ENCODE assay signal across 9 cellular contexts in the genomic region with DNA sequence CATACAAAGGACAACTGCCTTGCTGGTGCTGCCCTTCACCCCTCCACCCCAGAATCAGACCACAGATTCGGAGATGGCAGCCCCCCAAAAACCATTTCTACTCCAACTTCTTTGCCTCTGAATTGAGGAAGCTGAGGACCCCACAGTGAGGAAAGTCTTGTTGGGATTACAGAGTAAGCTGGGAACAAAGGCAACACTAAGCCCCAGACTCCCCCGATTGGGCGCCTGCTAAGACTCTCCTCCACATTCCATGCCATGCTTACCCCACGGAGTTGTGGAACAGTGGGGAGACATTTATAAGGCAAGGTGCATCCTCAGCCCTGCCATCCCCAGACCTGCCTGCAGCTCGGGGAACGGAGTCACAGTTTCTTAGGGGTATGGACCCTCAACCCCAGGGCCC. TPM values are rescaled to one million over a fixed set of nuclear protein-coding genes. Genes with fewer than 3 reads are reported as not detected.
DNase-seq lines count a peak whose midpoint lies in the region; ATAC-seq and TF ChIP-seq lines count a peak whose summit lies in the region.
"Had no signal": no experiment of that assay in that cellular context is flagged by ENCODE, and none has a peak within 500 bp of the region (broad histone marks: within the 10 kb centered on the region; RNA-seq: fewer than 3 reads in every experiment).

No MANE protein-coding gene starts in this region.

- H3K9ac ChIP-seq in HUES64 (ENCODE audit: low read depth, low read length) (no peak overlapping the region), muscle layer of colon (ENCODE audit: low read length) (peak overlapping the region; percentile 7)

- H3K27ac ChIP-seq in ACC112 (ENCODE audit: low read depth, low read length) (no peak overlapping the region), HUES64 (ENCODE audit: low read depth, low read length) (no peak overlapping the region), breast epithelium (peak overlapping the region; percentile 56 to 78), muscle layer of colon (ENCODE audit: low read depth, low read length) (peak overlapping the region; percentile 96)

- no peak for TF ChIP-seq POLR2A in breast epithelium (IDR thresholded peaks at IDR 0.05)

- 90% methylated on average over 6 of the region's 6 CpGs for WGBS in HUES64

- peak overlapping the region; percentile 92 for H3K4me3 ChIP-seq in ACC112 (ENCODE audit: low read depth, low read length)
- H3K4me3 ChIP-seq in HUES64 (ENCODE audit: low read length), result peak overlapping the region; percentile 66; the same call in 1 of the 2 replicates
- peak overlapping the region; percentile 68 to 94 (median 78) for H3K4me3 ChIP-seq in breast epithelium
- peak overlapping the region; percentile 73 to 84 for H3K4me3 ChIP-seq in muscle layer of colon (ENCODE audit: low read depth in 1 of 2, low read length in 2 of 2)

- H3K4me1 ChIP-seq in ACC112 (ENCODE audit: control insufficient read depth, insufficient read depth, low read length, unreplicated experiment) (peaks cover 47% of the 10 kb centered on the region), HUES64 (ENCODE audit: insufficient read depth, low read length) (peaks cover 49% of the 10 kb centered on the region), breast epithelium (peaks cover 7 to 33% of the 10 kb centered on the region in 2 donors), muscle layer of colon (ENCODE audit: insufficient read depth, low read length) (peaks cover 64% of the 10 kb centered on the region)

- H3K79me2 ChIP-seq in ACC112 (ENCODE audit: control insufficient read depth, insufficient read depth, low read length, unreplicated experiment), result peaks cover 49% of the 10 kb centered on the region

- H3K27me3 ChIP-seq in ACC112 (ENCODE audit: insufficient read depth, low read length) (no peaks in the 10 kb centered on the region), HUES64 (ENCODE audit: insufficient read depth, low read length) (peaks cover 14% of the 10 kb centered on the region), breast epithelium (no peaks in the 10 kb centered on the region), muscle layer of colon (ENCODE audit: control insufficient read depth in 1 of 2, insufficient read depth in 2 of 2, low read length in 2 of 2) (no peaks in the 10 kb centered on the region)

- no peak for DNase-seq in breast epithelium (ENCODE audit: low spot score in 2 of 2)
- DNase-seq in UCSD-AML1 (lab: John Stamatoyannopoulos, UW; ENCODE audit: unreplicated experiment), result no peak
- no peak for DNase-seq in NCI-H1436 treated with DMSO at 0.1 percent for 48 hours (lab: John Stamatoyannopoulos, UW)
- no peak for DNase-seq in activated effector memory CD4-positive, alpha-beta T cell treated with Interleukin-2 at 50 U/mL for 16 hours

- ATAC-seq in HG03159 (IDR thresholded peaks at IDR 0.05; ENCODE audit: unreplicated experiment), result no peak
- ATAC-seq: left colon had no signal

- no peak overlapping the region for H2AFZ ChIP-seq in ACC112 (ENCODE audit: low read length, unreplicated experiment)

- H3K36me3 ChIP-seq in ACC112 (ENCODE audit: insufficient read depth, low read length) (peaks cover 2% of the 10 kb centered on the region; the same call in 1 of the 2 replicates), HUES64 (ENCODE audit: insufficient read depth, low read length) (0 out of 2 replicates have a peak, but pooled peaks cover 2% of the 10 kb centered on the region), breast epithelium (no peaks in the 10 kb centered on the region), muscle layer of colon (ENCODE audit: insufficient read depth, low read length) (peaks cover 7% of the 10 kb centered on the region)

- no peak for TF ChIP-seq CTCF in breast epithelium (IDR thresholded peaks at IDR 0.05)

- H3K9me3 ChIP-seq in HUES64 (ENCODE audit: insufficient read depth, low read depth, low read length), result no peaks in the 10 kb centered on the region
- no peaks in the 10 kb centered on the region for H3K9me3 ChIP-seq in breast epithelium
- H3K9me3 ChIP-seq in muscle layer of colon (ENCODE audit: low read length), result no peaks in the 10 kb centered on the region

- intact Hi-C loops in breast epithelium (cut with DNase I; ENCODE audit: low total_unique reads), result no loop called here

RNA-seq across cellular contexts. Expression of a gene that starts 1.9 kb away (rescaled TPM):
- 32.9 TPM for polyA plus RNA-seq in HUES64 (2013, experiment 1 of 2)
- polyA plus RNA-seq in HUES64 (2013, experiment 2 of 2), result 36.4 TPM
- 10 to 100 TPM; 28.5 to 41.3 (median 31.2) TPM for total RNA-seq in breast epithelium

RNA-seq across cellular contexts. Expression of a gene that starts 5.3 kb away (rescaled TPM):
- 12.1 TPM for polyA plus RNA-seq in HUES64 (2013, experiment 1 of 2)
- polyA plus RNA-seq in HUES64 (2013, experiment 2 of 2), result 12.9 TPM
- total RNA-seq in breast epithelium, result 10 to 100 TPM in 1 of 3 donors, 1 to 10 TPM in 2; 8.5 to 13.0 (median 9.2) TPM

RNA-seq across cellular contexts. Expression of a gene that starts 19.1 kb away (rescaled TPM):
- 12.2 TPM for polyA plus RNA-seq in HUES64 (2013, experiment 1 of 2)
- 17.8 TPM for polyA plus RNA-seq in HUES64 (2013, experiment 2 of 2)
- total RNA-seq in breast epithelium, result 100 to 1,000 TPM in 1 of 3 donors, 10 to 100 TPM in 2; 34.1 to 114 (median 56.0) TPM

RNA-seq across cellular contexts. Expression of a gene that starts 20.8 kb away (rescaled TPM):
- 0.40 TPM for polyA plus RNA-seq in HUES64 (2013, experiment 1 of 2)
- polyA plus RNA-seq in HUES64 (2013, experiment 2 of 2), result 0.63 TPM
- total RNA-seq in breast epithelium, result 10 to 100 TPM in 1 of 3 donors, 1 to 10 TPM in 2; 7.9 to 29.3 (median 9.8) TPM

RNA-seq across cellular contexts. Expression of a gene that starts 35.1 kb away (rescaled TPM):
- 1.1 TPM for polyA plus RNA-seq in HUES64 (2013, experiment 1 of 2)
- 2.1 TPM for polyA plus RNA-seq in HUES64 (2013, experiment 2 of 2)
- total RNA-seq in breast epithelium, result 10 to 100 TPM in 2 of 3 donors, 1 to 10 TPM in 1; 6.6 to 21.3 (median 16.8) TPM

Comparison
In these comparisons a context has a peak if more than half of its experiments do, and no peak if none do; other contexts are left out.
1. H3K27ac ChIP-seq: peak in breast epithelium (2 of 2) and muscle layer of colon (single experiment); none in ACC112 (single experiment) and HUES64 (single experiment).
2. Peak in every context shown above with its lines, with median percentiles within 50 percentile points of each other: H3K4me3 ChIP-seq.